In genomic region chr6:152904678-152905077, GRCh38 we compare ENCODE assay signal across 22 cellular contexts.
"Had no signal": no experiment of that assay in that cellular context is flagged by ENCODE, and none has a peak within 500 bp of the region (broad histone marks: within the 10 kb centered on the region; RNA-seq: fewer than 3 reads in every experiment).

No MANE protein-coding gene starts in this region.

- DNase-seq: dermis blood vessel endothelial cell; dorsolateral prefrontal cortex; effector CD4-positive, alpha-beta T cell; effector memory CD4-positive, alpha-beta T cell; esophagus squamous epithelium; foreskin fibroblast; foreskin melanocyte; gastrocnemius medialis; glutamatergic neuron; head of caudate nucleus; heart right ventricle; hippocampal formation; left cardiac atrium; left lung; left ventricle myocardium superior; lower lobe of right lung; mesenchymal stem cell; mucosa of descending colon; naive B cell; naive thymus-derived CD8-positive, alpha-beta T cell had no signal

- H3K27ac ChIP-seq: coronary artery, dorsolateral prefrontal cortex, esophagus squamous epithelium, gastrocnemius medialis, heart right ventricle, left lung, lower lobe of right lung had no signal

- H3K36me3 Mint-ChIP-seq: mesothelial cell of epicardium; naive B cell; naive thymus-derived CD8-positive, alpha-beta T cell had no signal

- H3K9me3 Mint-ChIP-seq: mesothelial cell of epicardium; naive thymus-derived CD8-positive, alpha-beta T cell had no signal

- H3K4me3 ChIP-seq: coronary artery, dorsolateral prefrontal cortex, esophagus squamous epithelium, gastrocnemius medialis, heart right ventricle, left lung, lower lobe of right lung, mucosa of descending colon had no signal

- H3K27me3 ChIP-seq: esophagus squamous epithelium, gastrocnemius medialis, heart right ventricle, left lung had no signal

- H3K4me1 Mint-ChIP-seq: mesothelial cell of epicardium; naive B cell; naive thymus-derived CD8-positive, alpha-beta T cell had no signal

- H3K4me1 ChIP-seq: esophagus squamous epithelium, gastrocnemius medialis, heart right ventricle, left lung, lower lobe of right lung had no signal

- H3K36me3 ChIP-seq: esophagus squamous epithelium, gastrocnemius medialis, heart right ventricle, left lung, lower lobe of right lung had no signal

- H3K27ac Mint-ChIP-seq: mesothelial cell of epicardium; naive B cell; naive thymus-derived CD8-positive, alpha-beta T cell had no signal

- H3K9me3 ChIP-seq: esophagus squamous epithelium, gastrocnemius medialis, left lung, lower lobe of right lung, mucosa of descending colon had no signal

- ATAC-seq: gastrocnemius medialis; heart right ventricle; left cardiac atrium; left lung; left ventricle myocardium superior; lower lobe of right lung; mucosa of descending colon; naive thymus-derived CD8-positive, alpha-beta T cell had no signal

- H3K4me3 Mint-ChIP-seq: mesothelial cell of epicardium; naive B cell; naive thymus-derived CD8-positive, alpha-beta T cell had no signal
